9 cellular contexts compared by ENCODE assay signal in genomic region chr17:8117367-8117979, GRCh38. TPM values are rescaled to one million over a fixed set of nuclear protein-coding genes. Genes with fewer than 3 reads are reported as not detected.
A peak's percentile ranks its signal among the peaks of the same experiment; 100 is the strongest.
DNase-seq lines count a peak whose midpoint lies in the region; ATAC-seq and TF ChIP-seq lines count a peak whose summit lies in the region.
"Had no signal": no experiment of that assay in that cellular context is flagged by ENCODE, and none has a peak within 500 bp of the region (broad histone marks: within the 10 kb centered on the region; RNA-seq: fewer than 3 reads in every experiment).

No MANE protein-coding gene starts in this region.

- H3K9ac ChIP-seq in SK-N-MC (ENCODE audit: insufficient read length) = no peak overlapping the region

- H3K36me3 Mint-ChIP-seq in activated naive CD4-positive, alpha-beta T cell treated with anti-CD3 and anti-CD28 coated beads, Interleukin-2, amount 50 U/mL, for 72 hours = no peaks in the 10 kb centered on the region

- TF ChIP-seq CTCF in fibroblast of pulmonary artery (IDR thresholded peaks at IDR 0.05; ENCODE audit: low read length, missing control alignments) (no peak), GM10266 (IDR thresholded peaks at IDR 0.05; ENCODE audit: control insufficient read depth, insufficient read depth, low read depth, missing control alignments) (no peak), omental fat pad (IDR thresholded peaks at IDR 0.05) (no peak)

- H3K9me3 ChIP-seq in SK-N-MC (ENCODE audit: low read depth, low read length) = no peaks in the 10 kb centered on the region

- no peak for ATAC-seq in omental fat pad (ENCODE audit: low FRiP score)
- no peak for ATAC-seq in activated naive CD4-positive, alpha-beta T cell treated with anti-CD3 and anti-CD28 coated beads, Interleukin-2, amount 50 U/mL, for 72 hours

- H3K27ac ChIP-seq in SK-N-MC = no peak overlapping the region
- H3K27ac ChIP-seq in skin epidermis = peak overlapping the region in 19 of 21 experiments; percentile 4 to 87 (median 70)

- DNase-seq in NCI-H1105 treated with DMSO at 0.1 percent for 48 hours (lab: John Stamatoyannopoulos, UW) = peak; percentile 24
- DNase-seq in NCI-H1105 (lab: John Stamatoyannopoulos, UW) = no peak
- DNase-seq in SK-N-MC (ENCODE audit: low read depth, low spot score) = no peak
- no peak for DNase-seq in fibroblast of pulmonary artery (ENCODE audit: low read depth)
- no peak for DNase-seq in GM10266 (ENCODE audit: extremely low spot score)
- DNase-seq in omental fat pad (ENCODE audit: low spot score) = no peak
- no peak for DNase-seq in activated naive CD4-positive, alpha-beta T cell treated with anti-CD3 and anti-CD28 coated beads, Interleukin-2, amount 50 U/mL, for 72 hours (ENCODE audit: low spot score in 2 of 2)
- DNase-seq: amniotic stem cell had no signal

- H3K4me3 ChIP-seq in SK-N-MC (peak overlapping the region; percentile 97), fibroblast of pulmonary artery (replicated peaks; ENCODE audit: low read depth, low read length) (peak overlapping the region; percentile 68), skin epidermis (peak overlapping the region; percentile 39 to 51 (median 46))

- peak overlapping the region in 1 of 2 donors; percentile 99 for H3K27ac Mint-ChIP-seq in activated naive CD4-positive, alpha-beta T cell treated with anti-CD3 and anti-CD28 coated beads, Interleukin-2, amount 50 U/mL, for 72 hours

- H3K36me3 ChIP-seq in SK-N-MC (ENCODE audit: insufficient read depth, low read length) = no peaks in the 10 kb centered on the region

- H3K9me3 Mint-ChIP-seq in activated naive CD4-positive, alpha-beta T cell treated with anti-CD3 and anti-CD28 coated beads, Interleukin-2, amount 50 U/mL, for 72 hours = no peaks in the 10 kb centered on the region

RNA-seq across cellular contexts. Expression of gene ALOXE3, which starts 0.8 kb away (rescaled TPM):
- under 1 TPM in 2 of 4 donors, not detected in 2; 0.09 to 0.24 TPM for total RNA-seq in omental fat pad
- under 1 TPM in 1 of 2 donors, not detected in 1; 0.23 TPM for total RNA-seq in activated naive CD4-positive, alpha-beta T cell treated with anti-CD3 and anti-CD28 coated beads, Interleukin-2, amount 50 U/mL, for 72 hours

RNA-seq across cellular contexts. Expression of gene HES7, which starts 6.4 kb away (rescaled TPM):
- total RNA-seq in omental fat pad = under 1 TPM in 1 of 4 donors, not detected in 3; 0.46 TPM
- total RNA-seq in activated naive CD4-positive, alpha-beta T cell treated with anti-CD3 and anti-CD28 coated beads, Interleukin-2, amount 50 U/mL, for 72 hours = 10 to 100 TPM in 1 of 2 donors, 1 to 10 TPM in 1; 7.5 to 10.7 TPM

RNA-seq across cellular contexts. Expression of gene ALOX12B, which starts 30.0 kb away (rescaled TPM):
- not detected for total RNA-seq in omental fat pad
- 1 to 10 TPM; 1.5 to 3.2 TPM for total RNA-seq in activated naive CD4-positive, alpha-beta T cell treated with anti-CD3 and anti-CD28 coated beads, Interleukin-2, amount 50 U/mL, for 72 hours

RNA-seq across cellular contexts. Expression of gene PER1, which starts 34.7 kb away (rescaled TPM):
- 100 to 1,000 TPM in 2 of 4 donors, 10 to 100 TPM in 2; 78.8 to 169 (median 122) TPM for total RNA-seq in omental fat pad
- 100 to 1,000 TPM in 1 of 2 donors, 10 to 100 TPM in 1; 80.9 to 294 TPM for total RNA-seq in activated naive CD4-positive, alpha-beta T cell treated with anti-CD3 and anti-CD28 coated beads, Interleukin-2, amount 50 U/mL, for 72 hours

RNA-seq across cellular contexts. Expression of gene VAMP2, which starts 45.3 kb away (rescaled TPM):
- 10 to 100 TPM; 16.8 to 42.1 (median 21.2) TPM for total RNA-seq in omental fat pad
- 10 to 100 TPM; 43.6 to 85.6 TPM for total RNA-seq in activated naive CD4-positive, alpha-beta T cell treated with anti-CD3 and anti-CD28 coated beads, Interleukin-2, amount 50 U/mL, for 72 hours

Comparison
In these comparisons a context has a peak if more than half of its experiments do, and no peak if none do; other contexts are left out.
1. H3K4me3 ChIP-seq: peak in every context shown above with its lines; median percentile 97 in SK-N-MC; 68 in fibroblast of pulmonary artery; 46 in skin epidermis.
2. RNA of gene HES7, which starts 6.4 kb away (total RNA-seq): 7.5 to 10.7 TPM in activated naive CD4-positive, alpha-beta T cell treated with anti-CD3 and anti-CD28 coated beads, Interleukin-2, amount 50 U/mL, for 72 hours; 0.46 TPM in omental fat pad; every median in the first group is over 4 times any median in the second.